Comparison of ENCODE assay signal across 14 cellular contexts in the genomic region with DNA sequence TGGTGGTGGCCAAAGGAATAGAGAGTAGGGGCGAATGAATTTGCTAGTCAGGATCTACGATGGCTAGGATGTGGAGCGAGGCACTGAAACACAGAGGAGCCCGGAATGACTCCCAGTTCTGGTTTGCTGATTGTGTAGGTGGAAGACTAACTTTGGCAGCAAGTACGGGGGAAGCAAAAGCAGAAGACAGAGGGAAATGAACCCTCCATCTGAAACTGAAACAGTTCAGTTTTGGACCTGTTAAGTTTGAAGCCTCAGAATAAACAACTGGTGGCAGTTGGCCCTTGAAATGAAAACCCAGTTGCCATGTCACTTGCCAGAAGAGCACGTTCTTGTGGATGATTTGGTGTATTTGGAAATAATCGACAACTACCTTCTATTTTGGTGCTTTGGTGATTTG. TPM values are rescaled to one million over a fixed set of nuclear protein-coding genes. Genes with fewer than 3 reads are reported as not detected.
DNase-seq lines count a peak whose midpoint lies in the region; ATAC-seq, FAIRE-seq and TF ChIP-seq lines count a peak whose summit lies in the region.
"Had no signal": no experiment of that assay in that cellular context is flagged by ENCODE, and none has a peak within 500 bp of the region (broad histone marks: within the 10 kb centered on the region; RNA-seq: fewer than 3 reads in every experiment).

No MANE protein-coding gene starts in this region.

- peak; percentile 80 for ATAC-seq in GM19397 (IDR thresholded peaks at IDR 0.05; ENCODE audit: unreplicated experiment)
- ATAC-seq in HG02870 (IDR thresholded peaks at IDR 0.05; ENCODE audit: unreplicated experiment): peak; percentile 87
- peak; percentile 63 for ATAC-seq in HG03571 (IDR thresholded peaks at IDR 0.05; ENCODE audit: unreplicated experiment)

- H3K9me3 ChIP-seq in esophagus muscularis mucosa (no peaks in the 10 kb centered on the region), transverse colon (no peaks in the 10 kb centered on the region)
- H3K9me3 ChIP-seq: right atrium auricular region had no signal

- TF ChIP-seq POLR2A in GM12891 (IDR thresholded peaks at IDR 0.05; ENCODE audit: low read depth, low read length) (no peak), esophagus muscularis mucosa (IDR thresholded peaks at IDR 0.05; ENCODE audit: low read depth) (no peak), transverse colon (IDR thresholded peaks at IDR 0.05) (no peak)

- in situ Hi-C loops in transverse colon (cut with MboI; ENCODE audit: low pct_ligation_motif_present in 1 of 4, low pct_unique_long_range_greater_than_20kb in 1 of 4, low sequenced_read_pairs in 3 of 4): no loop called here

- DNase-seq in GM12891 (ENCODE audit: insufficient read length, low spot score) (no peak), hypothalamus (lab: John Stamatoyannopoulos, UW) (no peak), esophagus muscularis mucosa (ENCODE audit: extremely low spot score) (no peak), transverse colon (no peak)
- no peak for DNase-seq in activated naive CD8-positive, alpha-beta T cell treated with anti-CD3 and anti-CD28 coated beads for 36 hours
- DNase-seq: activated CD4-positive, alpha-beta T cell treated with anti-CD3 and anti-CD28 coated beads for 1 hour; NCI-H2029 treated with DMSO at 0.1 percent for 48 hours; SHP77 treated with DMSO at 0.1 percent for 48 hours had no signal

- WGBS in esophagus muscularis mucosa: 84% methylated on average over 7 of the region's 7 CpGs
- 74 to 83% methylated on average over 7 of the region's 7 CpGs for WGBS in transverse colon (ENCODE audit: low coverage in 1 of 2), 2 donors

- peaks cover 0 to 3% (median 0%) of the 10 kb centered on the region in 4 donors for H3K4me1 ChIP-seq in esophagus muscularis mucosa
- H3K4me1 ChIP-seq in transverse colon: peaks cover 0 to 4% (median 0%) of the 10 kb centered on the region in 4 donors
- H3K4me1 ChIP-seq: right atrium auricular region had no signal

- H3K27ac ChIP-seq in esophagus muscularis mucosa (replicated peaks in 1 of 4) (no peak overlapping the region), transverse colon (no peak overlapping the region)
- H3K27ac ChIP-seq: right atrium auricular region had no signal

- intact Hi-C loops in esophagus muscularis mucosa (cut with DNase I) (no loop called here), transverse colon (cut with DNase I; ENCODE audit: low total_unique reads) (no loop called here)

- H3K4me3 ChIP-seq in esophagus muscularis mucosa: no peak overlapping the region
- H3K4me3 ChIP-seq in transverse colon: no peak overlapping the region
- H3K4me3 ChIP-seq: right atrium auricular region had no signal

- peaks cover 4% of the 10 kb centered on the region for H3K27me3 Mint-ChIP-seq in activated naive CD8-positive, alpha-beta T cell treated with anti-CD3 and anti-CD28 coated beads for 36 hours

- no peaks in the 10 kb centered on the region for H3K9me3 Mint-ChIP-seq in activated naive CD8-positive, alpha-beta T cell treated with anti-CD3 and anti-CD28 coated beads for 36 hours
- H3K9me3 Mint-ChIP-seq: activated naive CD4-positive, alpha-beta T cell treated with anti-CD3 and anti-CD28 coated beads, Interleukin-2, amount 50 U/mL, for 24 hours had no signal

- no peak overlapping the region for H3K4me3 Mint-ChIP-seq in activated naive CD8-positive, alpha-beta T cell treated with anti-CD3 and anti-CD28 coated beads for 36 hours
- H3K4me3 Mint-ChIP-seq: activated naive CD4-positive, alpha-beta T cell treated with anti-CD3 and anti-CD28 coated beads, Interleukin-2, amount 50 U/mL, for 24 hours had no signal

- H3K4me1 Mint-ChIP-seq in activated naive CD8-positive, alpha-beta T cell treated with anti-CD3 and anti-CD28 coated beads for 36 hours: peaks cover 5% of the 10 kb centered on the region

- H3K36me3 Mint-ChIP-seq in activated naive CD8-positive, alpha-beta T cell treated with anti-CD3 and anti-CD28 coated beads for 36 hours: no peaks in the 10 kb centered on the region
- H3K36me3 Mint-ChIP-seq: activated naive CD4-positive, alpha-beta T cell treated with anti-CD3 and anti-CD28 coated beads, Interleukin-2, amount 50 U/mL, for 24 hours had no signal

- TF ChIP-seq EP300 in esophagus muscularis mucosa (IDR thresholded peaks at IDR 0.05) (no peak), transverse colon (IDR thresholded peaks at IDR 0.05; ENCODE audit: low read depth) (no peak)

- no peaks in the 10 kb centered on the region for H3K27me3 ChIP-seq in esophagus muscularis mucosa
- no peaks in the 10 kb centered on the region for H3K27me3 ChIP-seq in transverse colon
- H3K27me3 ChIP-seq: right atrium auricular region had no signal

- TF ChIP-seq CTCF in esophagus muscularis mucosa (IDR thresholded peaks at IDR 0.05) (no peak), transverse colon (IDR thresholded peaks at IDR 0.05) (no peak)

- H3K36me3 ChIP-seq in esophagus muscularis mucosa: no peaks in the 10 kb centered on the region
- no peaks in the 10 kb centered on the region for H3K36me3 ChIP-seq in transverse colon
- H3K36me3 ChIP-seq: right atrium auricular region had no signal

- no peak overlapping the region for H3K27ac Mint-ChIP-seq in activated naive CD8-positive, alpha-beta T cell treated with anti-CD3 and anti-CD28 coated beads for 36 hours
- H3K27ac Mint-ChIP-seq: activated naive CD4-positive, alpha-beta T cell treated with anti-CD3 and anti-CD28 coated beads, Interleukin-2, amount 50 U/mL, for 24 hours had no signal

- peak; percentile 86 for FAIRE-seq in GM12891 (lab: Jason Lieb, UNC)
- FAIRE-seq: urothelium cell line had no signal

TF ChIP-seq in GM12891, 5 proteins besides CTCF, POLR2A, EP300 and RAD21:
- peak; percentile 59 for TF ChIP-seq PAX5 (IDR thresholded peaks at IDR 0.05; ENCODE audit: insufficient read depth, low read length, severe bottlenecking)
- TF ChIP-seq SPI1 (IDR thresholded peaks at IDR 0.05; ENCODE audit: low read depth, low read length): peak; percentile 79
- TF ChIP-seq POLR2AphosphoS5 (IDR thresholded peaks at IDR 0.05; ENCODE audit: low read depth, low read length): no peak

RNA-seq across cellular contexts. Expression of gene SMIM15, which starts 15.4 kb away (rescaled TPM):
- polyA plus RNA-seq in GM12891 (2012; ENCODE audit: low read depth, missing spikeins): 40.3 TPM
- total RNA-seq in activated naive CD8-positive, alpha-beta T cell treated with anti-CD3 and anti-CD28 coated beads for 36 hours: 10 to 100 TPM; 92.1 to 94.8 TPM
- total RNA-seq in esophagus muscularis mucosa: 10 to 100 TPM; 17.0 to 29.6 (median 26.6) TPM
- 10 to 100 TPM in 3 of 4 donors, 1 to 10 TPM in 1; 6.6 to 56.9 (median 30.9) TPM for total RNA-seq in transverse colon
